Comparison of ENCODE assay signal across 20 cellular contexts in the genomic region with DNA sequence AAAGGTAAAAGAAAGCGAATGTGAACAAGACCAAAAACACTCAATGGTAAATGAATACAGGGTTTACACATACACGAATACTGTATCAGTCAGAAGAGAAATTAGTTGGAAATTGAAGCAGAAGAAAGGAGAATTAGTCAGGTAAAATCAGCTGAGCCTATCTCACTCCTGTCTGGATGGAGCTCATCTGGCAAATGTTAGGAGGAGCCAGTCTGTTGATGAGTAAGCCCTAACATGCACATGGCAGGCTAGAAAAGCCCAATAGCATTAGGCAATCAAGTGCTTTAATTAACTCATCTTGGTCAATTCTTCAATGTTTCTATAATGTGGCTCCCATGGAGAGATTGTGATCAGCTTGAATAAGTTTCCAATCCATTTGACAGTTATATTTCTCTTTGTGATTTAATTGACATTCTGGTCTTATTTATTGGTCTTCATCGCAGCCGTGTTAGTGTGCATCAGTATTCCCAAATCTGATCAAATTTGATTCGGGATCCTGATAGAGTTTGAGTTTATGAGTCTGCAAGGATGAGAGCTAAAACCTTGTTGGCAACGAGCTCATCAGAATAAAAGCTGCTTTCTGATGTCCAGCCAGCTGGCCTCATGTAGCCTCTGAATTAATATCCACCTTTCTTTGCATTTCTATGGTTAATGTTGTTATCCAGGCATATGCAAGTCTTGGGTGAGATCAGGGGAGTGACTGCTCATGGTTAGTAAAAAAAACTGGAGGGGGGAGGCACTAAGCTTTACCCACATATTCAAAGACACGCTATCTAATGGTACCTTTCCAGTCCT. TPM values are rescaled to one million over a fixed set of nuclear protein-coding genes. Genes with fewer than 3 reads are reported as not detected.
DNase-seq lines count a peak whose midpoint lies in the region; ATAC-seq, FAIRE-seq and TF ChIP-seq lines count a peak whose summit lies in the region.
"Had no signal": no experiment of that assay in that cellular context is flagged by ENCODE, and none has a peak within 500 bp of the region (broad histone marks: within the 10 kb centered on the region; RNA-seq: fewer than 3 reads in every experiment).

No MANE protein-coding gene starts in this region.

- H3K4me3 Mint-ChIP-seq in endodermal cell = no peak overlapping the region
- H3K4me3 Mint-ChIP-seq: CD4-positive, CD25-positive, alpha-beta regulatory T cell had no signal

- no peaks in the 10 kb centered on the region for H3K36me3 Mint-ChIP-seq in endodermal cell (ENCODE audit: low read depth)
- H3K36me3 Mint-ChIP-seq: CD4-positive, CD25-positive, alpha-beta regulatory T cell had no signal

- no peaks in the 10 kb centered on the region for H3K36me3 ChIP-seq in endodermal cell (ENCODE audit: control insufficient read depth, insufficient read depth, low read length)
- H3K36me3 ChIP-seq in gastrocnemius medialis = no peaks in the 10 kb centered on the region
- H3K36me3 ChIP-seq: BE2C, HAP-1 had no signal

- intact Hi-C loops in gastrocnemius medialis (cut with DNase I; ENCODE audit: low total_unique reads) = no loop called here

- peaks cover 9% of the 10 kb centered on the region for H3K27me3 Mint-ChIP-seq in endodermal cell (ENCODE audit: insufficient read depth)

- H3K4me1 ChIP-seq in endodermal cell (ENCODE audit: control insufficient read depth, insufficient read depth, low read length) = no peaks in the 10 kb centered on the region
- no peaks in the 10 kb centered on the region for H3K4me1 ChIP-seq in gastrocnemius medialis
- H3K4me1 ChIP-seq: Caco-2, HAP-1 had no signal

- H3K4me1 Mint-ChIP-seq in endodermal cell = no peaks in the 10 kb centered on the region
- H3K4me1 Mint-ChIP-seq: CD4-positive, CD25-positive, alpha-beta regulatory T cell had no signal

- TF ChIP-seq CTCF in endodermal cell (conservative IDR thresholded peaks at IDR 0.05) = no peak
- no peak for TF ChIP-seq CTCF in gastrocnemius medialis (IDR thresholded peaks at IDR 0.05 in 4 of 5, conservative IDR thresholded peaks at IDR 0.05 in 1 of 5)

- H3K27ac Mint-ChIP-seq in endodermal cell = no peak overlapping the region
- H3K27ac Mint-ChIP-seq: CD4-positive, CD25-positive, alpha-beta regulatory T cell had no signal

- FAIRE-seq in urothelium cell line (lab: Jason Lieb, UNC) = peak; percentile 32
- FAIRE-seq: D721Med, GM12892, GM18507 had no signal

- no peak for TF ChIP-seq POLR2A in gastrocnemius medialis (IDR thresholded peaks at IDR 0.05)

- ATAC-seq in gastrocnemius medialis = no peak

- peak overlapping the region; percentile 21 for H3K27ac ChIP-seq in endodermal cell (ENCODE audit: low read depth, low read length)
- no peak overlapping the region for H3K27ac ChIP-seq in gastrocnemius medialis
- H3K27ac ChIP-seq: GM23248, HL-60 had no signal

- DNase-seq in G401 (ENCODE audit: low spot score) (peak; percentile 70), NCI-H446 treated with DMSO at 0.1 percent for 48 hours (lab: John Stamatoyannopoulos, UW) (peak; percentile 85), endodermal cell (no peak), urothelium cell line (ENCODE audit: low spot score) (no peak), kidney tubule cell (ENCODE audit: low spot score) (no peak), gastrocnemius medialis (no peak), amniotic stem cell (lab: John Stamatoyannopoulos, UW) (no peak)
- DNase-seq: BE2C; Caco-2; CD4-positive, CD25-positive, alpha-beta regulatory T cell; GDM1; GM23248 had no signal

- WGBS in endodermal cell (ENCODE audit: insufficient coverage in 1 of 2, insufficient read length in 1 of 2), 2 experiments = 76 to 85% methylated on average over 6 to 7 of the region's 7 CpGs

- H3K4me3 ChIP-seq in endodermal cell (ENCODE audit: low read length) (no peak overlapping the region), gastrocnemius medialis (no peak overlapping the region)
- H3K4me3 ChIP-seq: GM23248, HAP-1 had no signal

- H3K27me3 ChIP-seq in endodermal cell (ENCODE audit: control insufficient read depth, insufficient read depth, low read length, poor library complexity, severe bottlenecking) (peaks cover 16% of the 10 kb centered on the region), gastrocnemius medialis (no peaks in the 10 kb centered on the region)
- H3K27me3 ChIP-seq: BE2C had no signal

- H3K9ac ChIP-seq in endodermal cell (ENCODE audit: extremely low read depth, low read length, poor library complexity, severe bottlenecking) = no peak overlapping the region
- H3K9ac ChIP-seq: GM23248 had no signal

- H3K9me3 Mint-ChIP-seq in endodermal cell = no peaks in the 10 kb centered on the region

- H3K9me3 ChIP-seq in endodermal cell (ENCODE audit: control insufficient read depth, low read length) = no peaks in the 10 kb centered on the region
- no peaks in the 10 kb centered on the region for H3K9me3 ChIP-seq in gastrocnemius medialis
- H3K9me3 ChIP-seq: BE2C, Caco-2, HAP-1 had no signal

- in situ Hi-C loops in G401 (cut with HindIII; ENCODE audit: low sequenced_read_pairs) (no loop called here), gastrocnemius medialis (cut with MboI; ENCODE audit: low sequenced_read_pairs in 4 of 4) (no loop called here)

RNA-seq across cellular contexts. Expression of a gene that starts 22.1 kb away (rescaled TPM):
- not detected in 2 replicates for total RNA-seq in G401 (2014; rRNA removed; shearing (Covaris generic))
- not detected for total RNA-seq in endodermal cell
- not detected for polyA plus RNA-seq in endodermal cell (2013, experiment 1 of 2)
- polyA plus RNA-seq in endodermal cell (2013, experiment 2 of 2) = not detected
- not detected for total RNA-seq in gastrocnemius medialis
- total RNA-seq: A172; Caco-2; CD4-positive, CD25-positive, alpha-beta regulatory T cell; GM23248; H4; HT1080 had no signal
- polyA plus RNA-seq: CD4-positive, CD25-positive, alpha-beta regulatory T cell; GM23248 had no signal

Comparison
In these comparisons a context has a peak if more than half of its experiments do, and no peak if none do; other contexts are left out.
1. DNase-seq: peak in G401 (single experiment) and NCI-H446 treated with DMSO at 0.1 percent for 48 hours (single experiment); none in endodermal cell (single experiment), urothelium cell line (single experiment), kidney tubule cell (single experiment), gastrocnemius medialis (0 of 2) and amniotic stem cell (single experiment).